Comparison of ENCODE assay signal across 1 cellular context in the genomic region with DNA sequence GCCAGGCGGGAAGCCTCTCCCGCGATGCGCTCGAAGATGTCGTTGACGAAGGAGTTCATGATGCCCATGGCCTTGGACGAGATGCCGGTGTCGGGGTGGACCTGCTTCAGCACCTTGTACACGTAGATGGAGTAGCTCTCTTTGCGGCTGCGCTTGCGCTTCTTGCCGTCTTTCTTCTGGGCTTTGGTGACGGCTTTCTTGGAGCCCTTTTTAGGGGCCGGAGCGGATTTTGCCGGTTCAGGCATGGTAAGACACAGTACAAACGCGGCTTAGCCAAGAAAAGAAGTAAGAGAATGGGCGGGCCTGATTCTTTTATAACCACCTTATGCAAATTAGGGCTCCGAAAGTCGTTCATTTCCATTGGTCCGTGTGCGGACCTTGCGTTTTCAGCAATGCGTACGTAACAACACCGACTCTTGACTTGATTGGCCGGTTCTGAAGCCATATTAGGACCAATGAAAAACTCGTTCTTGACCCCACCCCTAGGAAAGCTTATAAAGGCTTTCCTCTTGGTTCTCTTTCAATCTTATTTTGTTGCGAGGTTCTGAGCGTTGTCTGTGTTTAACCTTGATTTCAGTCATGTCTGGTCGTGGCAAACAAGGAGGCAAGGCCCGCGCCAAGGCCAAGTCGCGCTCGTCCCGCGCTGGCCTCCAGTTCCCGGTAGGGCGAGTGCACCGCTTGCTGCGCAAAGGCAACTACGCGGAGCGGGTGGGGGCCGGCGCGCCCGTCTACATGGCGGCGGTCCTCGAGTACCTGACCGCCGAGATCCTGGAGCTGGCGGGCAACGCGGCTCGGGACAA.
TF ChIP-seq lines count a peak whose summit lies in the region.

No MANE protein-coding gene starts in this region.

TF ChIP-seq in K562, 482 proteins besides CTCF, POLR2A, EP300 and RAD21 (continued from another document and continues in another):
- TF ChIP-seq, protein P1, sequence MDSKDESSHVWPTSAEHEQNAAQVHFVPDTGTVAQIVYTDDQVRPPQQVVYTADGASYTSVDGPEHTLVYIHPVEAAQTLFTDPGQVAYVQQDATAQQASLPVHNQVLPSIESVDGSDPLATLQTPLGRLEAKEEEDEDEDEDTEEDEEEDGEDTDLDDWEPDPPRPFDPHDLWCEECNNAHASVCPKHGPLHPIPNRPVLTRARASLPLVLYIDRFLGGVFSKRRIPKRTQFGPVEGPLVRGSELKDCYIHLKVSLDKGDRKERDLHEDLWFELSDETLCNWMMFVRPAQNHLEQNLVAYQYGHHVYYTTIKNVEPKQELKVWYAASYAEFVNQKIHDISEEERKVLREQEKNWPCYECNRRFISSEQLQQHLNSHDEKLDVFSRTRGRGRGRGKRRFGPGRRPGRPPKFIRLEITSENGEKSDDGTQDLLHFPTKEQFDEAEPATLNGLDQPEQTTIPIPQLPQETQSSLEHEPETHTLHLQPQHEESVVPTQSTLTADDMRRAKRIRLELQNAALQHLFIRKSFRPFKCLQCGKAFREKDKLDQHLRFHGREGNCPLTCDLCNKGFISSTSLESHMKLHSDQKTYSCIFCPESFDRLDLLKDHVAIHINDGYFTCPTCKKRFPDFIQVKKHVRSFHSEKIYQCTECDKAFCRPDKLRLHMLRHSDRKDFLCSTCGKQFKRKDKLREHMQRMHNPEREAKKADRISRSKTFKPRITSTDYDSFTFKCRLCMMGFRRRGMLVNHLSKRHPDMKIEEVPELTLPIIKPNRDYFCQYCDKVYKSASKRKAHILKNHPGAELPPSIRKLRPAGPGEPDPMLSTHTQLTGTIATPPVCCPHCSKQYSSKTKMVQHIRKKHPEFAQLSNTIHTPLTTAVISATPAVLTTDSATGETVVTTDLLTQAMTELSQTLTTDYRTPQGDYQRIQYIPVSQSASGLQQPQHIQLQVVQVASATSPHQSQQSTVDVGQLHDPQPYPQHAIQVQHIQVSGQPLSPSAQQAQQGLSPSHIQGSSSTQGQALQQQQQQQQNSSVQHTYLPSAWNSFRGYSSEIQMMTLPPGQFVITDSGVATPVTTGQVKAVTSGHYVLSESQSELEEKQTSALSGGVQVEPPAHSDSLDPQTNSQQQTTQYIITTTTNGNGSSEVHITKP (IDR thresholded peaks at IDR 0.05; ENCODE audit: partially characterized antibody): peak; percentile 3
- TF ChIP-seq ZNF41 (CRISPR knock-in tag; conservative IDR thresholded peaks at IDR 0.05) (0 out of 2 replicates have a peak, but pooled peaks have one; percentile 56), MBD2 (IDR thresholded peaks at IDR 0.05; ENCODE audit: borderline replicate concordance, low read depth) (peak; percentile 95), HMGN3 (IDR thresholded peaks at IDR 0.05; ENCODE audit: borderline replicate concordance, extremely low read depth, insufficient read length, low read depth, low read length) (no peak), ETV6 (IDR thresholded peaks at IDR 0.05; ENCODE audit: borderline replicate concordance in 1 of 2, low read depth in 2 of 2, low read length in 1 of 2) (no peak), ETV6 (CRISPR knock-in tag; IDR thresholded peaks at IDR 0.05; ENCODE audit: borderline replicate concordance) (0 out of 2 replicates have a peak, but pooled peaks have one; percentile 64), PHF20 (IDR thresholded peaks at IDR 0.05; ENCODE audit: partially characterized antibody) (peak; percentile 35), SUPT5H (IDR thresholded peaks at IDR 0.05) (peak; percentile 99), XRCC3 (IDR thresholded peaks at IDR 0.05) (no peak), NELFE (IDR thresholded peaks at IDR 0.05; ENCODE audit: insufficient read depth, insufficient read length) (peak; percentile 64), TBL1XR1 (IDR thresholded peaks at IDR 0.05; ENCODE audit: low read length in 2 of 2) (peak in 1 of 2 experiments; percentile 57), ATF1 (CRISPR knock-in tag; IDR thresholded peaks at IDR 0.05) (0 out of 2 replicates have a peak, but pooled peaks have one; percentile 22), ATF1 (tag; IDR thresholded peaks at IDR 0.05) (peak; percentile 95), ZNF436 (CRISPR knock-in tag; IDR thresholded peaks at IDR 0.05) (peak; percentile 27; the same call in 1 of the 2 replicates), ESRRB (CRISPR knock-in tag; IDR thresholded peaks at IDR 0.05; ENCODE audit: borderline replicate concordance) (peak; percentile 46; the same call in 1 of the 2 replicates), ZNF780A (CRISPR knock-in tag; IDR thresholded peaks at IDR 0.05) (no peak), PHF8 (IDR thresholded peaks at IDR 0.05; ENCODE audit: borderline replicate concordance, low read length) (peak; percentile 52; the same call in 1 of the 2 replicates), KDM5B (IDR thresholded peaks at IDR 0.05; ENCODE audit: insufficient replicate concordance, low read depth, low read length) (peak; percentile 93), KDM4B (IDR thresholded peaks at IDR 0.05; ENCODE audit: borderline replicate concordance in 2 of 2, low read depth in 1 of 2) (peak in 1 of 2 experiments; percentile 81; a peak in 1 of 4 replicates), NR2F6 (CRISPR knock-in tag; IDR thresholded peaks at IDR 0.05) (no peak; the same call in 1 of the 2 replicates), ZNF3 (CRISPR knock-in tag; IDR thresholded peaks at IDR 0.05) (no peak)
- TF ChIP-seq, protein P2, sequence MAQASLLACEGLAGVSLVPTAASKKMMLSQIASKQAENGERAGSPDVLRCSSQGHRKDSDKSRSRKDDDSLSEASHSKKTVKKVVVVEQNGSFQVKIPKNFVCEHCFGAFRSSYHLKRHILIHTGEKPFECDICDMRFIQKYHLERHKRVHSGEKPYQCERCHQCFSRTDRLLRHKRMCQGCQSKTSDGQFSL (CRISPR knock-in tag; IDR thresholded peaks at IDR 0.05): no peak
- TF ChIP-seq, protein P2 (tag; IDR thresholded peaks at IDR 0.05): no peak
- TF ChIP-seq, protein P3, sequence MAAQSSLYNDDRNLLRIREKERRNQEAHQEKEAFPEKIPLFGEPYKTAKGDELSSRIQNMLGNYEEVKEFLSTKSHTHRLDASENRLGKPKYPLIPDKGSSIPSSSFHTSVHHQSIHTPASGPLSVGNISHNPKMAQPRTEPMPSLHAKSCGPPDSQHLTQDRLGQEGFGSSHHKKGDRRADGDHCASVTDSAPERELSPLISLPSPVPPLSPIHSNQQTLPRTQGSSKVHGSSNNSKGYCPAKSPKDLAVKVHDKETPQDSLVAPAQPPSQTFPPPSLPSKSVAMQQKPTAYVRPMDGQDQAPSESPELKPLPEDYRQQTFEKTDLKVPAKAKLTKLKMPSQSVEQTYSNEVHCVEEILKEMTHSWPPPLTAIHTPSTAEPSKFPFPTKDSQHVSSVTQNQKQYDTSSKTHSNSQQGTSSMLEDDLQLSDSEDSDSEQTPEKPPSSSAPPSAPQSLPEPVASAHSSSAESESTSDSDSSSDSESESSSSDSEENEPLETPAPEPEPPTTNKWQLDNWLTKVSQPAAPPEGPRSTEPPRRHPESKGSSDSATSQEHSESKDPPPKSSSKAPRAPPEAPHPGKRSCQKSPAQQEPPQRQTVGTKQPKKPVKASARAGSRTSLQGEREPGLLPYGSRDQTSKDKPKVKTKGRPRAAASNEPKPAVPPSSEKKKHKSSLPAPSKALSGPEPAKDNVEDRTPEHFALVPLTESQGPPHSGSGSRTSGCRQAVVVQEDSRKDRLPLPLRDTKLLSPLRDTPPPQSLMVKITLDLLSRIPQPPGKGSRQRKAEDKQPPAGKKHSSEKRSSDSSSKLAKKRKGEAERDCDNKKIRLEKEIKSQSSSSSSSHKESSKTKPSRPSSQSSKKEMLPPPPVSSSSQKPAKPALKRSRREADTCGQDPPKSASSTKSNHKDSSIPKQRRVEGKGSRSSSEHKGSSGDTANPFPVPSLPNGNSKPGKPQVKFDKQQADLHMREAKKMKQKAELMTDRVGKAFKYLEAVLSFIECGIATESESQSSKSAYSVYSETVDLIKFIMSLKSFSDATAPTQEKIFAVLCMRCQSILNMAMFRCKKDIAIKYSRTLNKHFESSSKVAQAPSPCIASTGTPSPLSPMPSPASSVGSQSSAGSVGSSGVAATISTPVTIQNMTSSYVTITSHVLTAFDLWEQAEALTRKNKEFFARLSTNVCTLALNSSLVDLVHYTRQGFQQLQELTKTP (IDR thresholded peaks at IDR 0.05; ENCODE audit: low read depth in 1 of 2, partially characterized antibody in 2 of 2): peak; percentile 62 to 74
- TF ChIP-seq, protein P4, sequence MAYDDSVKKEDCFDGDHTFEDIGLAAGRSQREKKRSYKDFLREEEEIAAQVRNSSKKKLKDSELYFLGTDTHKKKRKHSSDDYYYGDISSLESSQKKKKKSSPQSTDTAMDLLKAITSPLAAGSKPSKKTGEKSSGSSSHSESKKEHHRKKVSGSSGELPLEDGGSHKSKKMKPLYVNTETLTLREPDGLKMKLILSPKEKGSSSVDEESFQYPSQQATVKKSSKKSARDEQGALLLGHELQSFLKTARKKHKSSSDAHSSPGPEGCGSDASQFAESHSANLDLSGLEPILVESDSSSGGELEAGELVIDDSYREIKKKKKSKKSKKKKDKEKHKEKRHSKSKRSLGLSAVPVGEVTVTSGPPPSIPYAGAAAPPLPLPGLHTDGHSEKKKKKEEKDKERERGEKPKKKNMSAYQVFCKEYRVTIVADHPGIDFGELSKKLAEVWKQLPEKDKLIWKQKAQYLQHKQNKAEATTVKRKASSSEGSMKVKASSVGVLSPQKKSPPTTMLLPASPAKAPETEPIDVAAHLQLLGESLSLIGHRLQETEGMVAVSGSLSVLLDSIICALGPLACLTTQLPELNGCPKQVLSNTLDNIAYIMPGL (CRISPR knock-in tag; IDR thresholded peaks at IDR 0.05): peak; percentile 72; the same call in 1 of the 2 replicates
- TF ChIP-seq, protein P5, sequence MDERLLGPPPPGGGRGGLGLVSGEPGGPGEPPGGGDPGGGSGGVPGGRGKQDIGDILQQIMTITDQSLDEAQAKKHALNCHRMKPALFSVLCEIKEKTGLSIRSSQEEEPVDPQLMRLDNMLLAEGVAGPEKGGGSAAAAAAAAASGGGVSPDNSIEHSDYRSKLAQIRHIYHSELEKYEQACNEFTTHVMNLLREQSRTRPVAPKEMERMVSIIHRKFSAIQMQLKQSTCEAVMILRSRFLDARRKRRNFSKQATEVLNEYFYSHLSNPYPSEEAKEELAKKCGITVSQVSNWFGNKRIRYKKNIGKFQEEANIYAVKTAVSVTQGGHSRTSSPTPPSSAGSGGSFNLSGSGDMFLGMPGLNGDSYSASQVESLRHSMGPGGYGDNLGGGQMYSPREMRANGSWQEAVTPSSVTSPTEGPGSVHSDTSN (CRISPR knock-in tag; IDR thresholded peaks at IDR 0.05; ENCODE audit: low read depth): no peak
- TF ChIP-seq, protein P5 (tag; conservative IDR thresholded peaks at IDR 0.05; ENCODE audit: low read depth): no peak
- TF ChIP-seq, protein P6, sequence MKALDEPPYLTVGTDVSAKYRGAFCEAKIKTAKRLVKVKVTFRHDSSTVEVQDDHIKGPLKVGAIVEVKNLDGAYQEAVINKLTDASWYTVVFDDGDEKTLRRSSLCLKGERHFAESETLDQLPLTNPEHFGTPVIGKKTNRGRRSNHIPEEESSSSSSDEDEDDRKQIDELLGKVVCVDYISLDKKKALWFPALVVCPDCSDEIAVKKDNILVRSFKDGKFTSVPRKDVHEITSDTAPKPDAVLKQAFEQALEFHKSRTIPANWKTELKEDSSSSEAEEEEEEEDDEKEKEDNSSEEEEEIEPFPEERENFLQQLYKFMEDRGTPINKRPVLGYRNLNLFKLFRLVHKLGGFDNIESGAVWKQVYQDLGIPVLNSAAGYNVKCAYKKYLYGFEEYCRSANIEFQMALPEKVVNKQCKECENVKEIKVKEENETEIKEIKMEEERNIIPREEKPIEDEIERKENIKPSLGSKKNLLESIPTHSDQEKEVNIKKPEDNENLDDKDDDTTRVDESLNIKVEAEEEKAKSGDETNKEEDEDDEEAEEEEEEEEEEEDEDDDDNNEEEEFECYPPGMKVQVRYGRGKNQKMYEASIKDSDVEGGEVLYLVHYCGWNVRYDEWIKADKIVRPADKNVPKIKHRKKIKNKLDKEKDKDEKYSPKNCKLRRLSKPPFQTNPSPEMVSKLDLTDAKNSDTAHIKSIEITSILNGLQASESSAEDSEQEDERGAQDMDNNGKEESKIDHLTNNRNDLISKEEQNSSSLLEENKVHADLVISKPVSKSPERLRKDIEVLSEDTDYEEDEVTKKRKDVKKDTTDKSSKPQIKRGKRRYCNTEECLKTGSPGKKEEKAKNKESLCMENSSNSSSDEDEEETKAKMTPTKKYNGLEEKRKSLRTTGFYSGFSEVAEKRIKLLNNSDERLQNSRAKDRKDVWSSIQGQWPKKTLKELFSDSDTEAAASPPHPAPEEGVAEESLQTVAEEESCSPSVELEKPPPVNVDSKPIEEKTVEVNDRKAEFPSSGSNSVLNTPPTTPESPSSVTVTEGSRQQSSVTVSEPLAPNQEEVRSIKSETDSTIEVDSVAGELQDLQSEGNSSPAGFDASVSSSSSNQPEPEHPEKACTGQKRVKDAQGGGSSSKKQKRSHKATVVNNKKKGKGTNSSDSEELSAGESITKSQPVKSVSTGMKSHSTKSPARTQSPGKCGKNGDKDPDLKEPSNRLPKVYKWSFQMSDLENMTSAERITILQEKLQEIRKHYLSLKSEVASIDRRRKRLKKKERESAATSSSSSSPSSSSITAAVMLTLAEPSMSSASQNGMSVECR (CRISPR knock-in tag; IDR thresholded peaks at IDR 0.05): peak; percentile 86; the same call in 1 of the 2 replicates
- TF ChIP-seq, protein P7, sequence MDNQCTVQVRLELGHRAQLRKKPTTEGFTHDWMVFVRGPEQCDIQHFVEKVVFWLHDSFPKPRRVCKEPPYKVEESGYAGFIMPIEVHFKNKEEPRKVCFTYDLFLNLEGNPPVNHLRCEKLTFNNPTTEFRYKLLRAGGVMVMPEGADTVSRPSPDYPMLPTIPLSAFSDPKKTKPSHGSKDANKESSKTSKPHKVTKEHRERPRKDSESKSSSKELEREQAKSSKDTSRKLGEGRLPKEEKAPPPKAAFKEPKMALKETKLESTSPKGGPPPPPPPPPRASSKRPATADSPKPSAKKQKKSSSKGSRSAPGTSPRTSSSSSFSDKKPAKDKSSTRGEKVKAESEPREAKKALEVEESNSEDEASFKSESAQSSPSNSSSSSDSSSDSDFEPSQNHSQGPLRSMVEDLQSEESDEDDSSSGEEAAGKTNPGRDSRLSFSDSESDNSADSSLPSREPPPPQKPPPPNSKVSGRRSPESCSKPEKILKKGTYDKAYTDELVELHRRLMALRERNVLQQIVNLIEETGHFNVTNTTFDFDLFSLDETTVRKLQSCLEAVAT (IDR thresholded peaks at IDR 0.05): peak; percentile 97 to 98
- TF ChIP-seq, protein P8, sequence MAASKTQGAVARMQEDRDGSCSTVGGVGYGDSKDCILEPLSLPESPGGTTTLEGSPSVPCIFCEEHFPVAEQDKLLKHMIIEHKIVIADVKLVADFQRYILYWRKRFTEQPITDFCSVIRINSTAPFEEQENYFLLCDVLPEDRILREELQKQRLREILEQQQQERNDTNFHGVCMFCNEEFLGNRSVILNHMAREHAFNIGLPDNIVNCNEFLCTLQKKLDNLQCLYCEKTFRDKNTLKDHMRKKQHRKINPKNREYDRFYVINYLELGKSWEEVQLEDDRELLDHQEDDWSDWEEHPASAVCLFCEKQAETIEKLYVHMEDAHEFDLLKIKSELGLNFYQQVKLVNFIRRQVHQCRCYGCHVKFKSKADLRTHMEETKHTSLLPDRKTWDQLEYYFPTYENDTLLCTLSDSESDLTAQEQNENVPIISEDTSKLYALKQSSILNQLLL (CRISPR knock-in tag; IDR thresholded peaks at IDR 0.05; ENCODE audit: borderline replicate concordance): no peak
